18 cellular contexts compared by ENCODE assay signal in genomic region chr6:121651420-121651819, GRCh38.
DNase-seq lines count a peak whose midpoint lies in the region; ATAC-seq lines count a peak whose summit lies in the region.
"Had no signal": no experiment of that assay in that cellular context is flagged by ENCODE, and none has a peak within 500 bp of the region (broad histone marks: within the 10 kb centered on the region; RNA-seq: fewer than 3 reads in every experiment).

No MANE protein-coding gene starts in this region.

- H3K9me3 Mint-ChIP-seq in activated CD4-positive, alpha-beta T cell treated with anti-CD3 and anti-CD28 coated beads, Interleukin-2, amount 10 ng/mL, durations not matched to agents 7 days and 5 days, result no peaks in the 10 kb centered on the region
- H3K9me3 Mint-ChIP-seq: nephron had no signal

- CTCF ChIA-PET in activated CD4-positive, alpha-beta T cell treated with anti-CD3 and anti-CD28 coated beads, Interleukin-2, amount 10 ng/mL, durations not matched to agents 7 days and 5 days (lab: Charles Lee), result no interaction called here

- POLR2A ChIA-PET in activated CD4-positive, alpha-beta T cell treated with anti-CD3 and anti-CD28 coated beads, Interleukin-2, amount 10 ng/mL, durations not matched to agents 7 days and 5 days (lab: Charles Lee), result no interaction called here

- peak; percentile 37 for DNase-seq in activated CD4-positive, alpha-beta T cell treated with anti-CD3 and anti-CD28 coated beads, Interleukin-2, amount 10 ng/mL, durations not matched to agents 7 days and 5 days
- DNase-seq in activated CD4-positive, alpha-beta T cell treated with anti-CD3 and anti-CD28 coated beads for 1 hour, result no peak
- DNase-seq in dermis blood vessel endothelial cell (peak; percentile 98), pulmonary artery endothelial cell (ENCODE audit: low read depth, low spot score) (peak; percentile 91), NCI-H2081 treated with DMSO at 0.1 percent for 48 hours (lab: John Stamatoyannopoulos, UW) (no peak), EL (no peak)
- DNase-seq: activated CD4-positive, CD25-positive, alpha-beta regulatory T cell treated with anti-CD3 and anti-CD28 coated beads, Interleukin-2, amount 50 U/mL, for 72 hours; activated T-cell treated with anti-CD3 and anti-CD28 coated beads, Interleukin-2, amount 50 U/mL, for 48 hours; KBM-7; NCI-H510A; stimulated activated CD4-positive, alpha-beta T cell treated with anti-CD3 and anti-CD28 coated beads, Interleukin-4, amount 100 ng/mL, for 24 hours; T-helper 17 cell had no signal

- no peaks in the 10 kb centered on the region for H3K36me3 Mint-ChIP-seq in activated CD4-positive, alpha-beta T cell treated with anti-CD3 and anti-CD28 coated beads, Interleukin-2, amount 10 ng/mL, durations not matched to agents 7 days and 5 days (ENCODE audit: low read depth)
- H3K36me3 Mint-ChIP-seq: stimulated activated effector memory CD8-positive, alpha-beta T cell treated with anti-CD3 and anti-CD28 coated beads, Interleukin-12 subunit alpha, Interleukin-12 subunit beta, amount 100 ng/mL, for 72 hours had no signal

- H3K36me3 ChIP-seq in KOPT-K1 (ENCODE audit: insufficient read depth, low read length), result no peaks in the 10 kb centered on the region
- H3K36me3 ChIP-seq: cardiac muscle cell had no signal

- peak overlapping the region; percentile 48 for H3K27ac ChIP-seq in KOPT-K1 (ENCODE audit: low read depth, low read length, poor library complexity, severe bottlenecking)
- H3K27ac ChIP-seq: cardiac muscle cell had no signal

- peak overlapping the region; percentile 32 for H3K4me3 Mint-ChIP-seq in activated CD4-positive, alpha-beta T cell treated with anti-CD3 and anti-CD28 coated beads, Interleukin-2, amount 10 ng/mL, durations not matched to agents 7 days and 5 days
- H3K4me3 Mint-ChIP-seq: nephron; stimulated activated effector memory CD8-positive, alpha-beta T cell treated with anti-CD3 and anti-CD28 coated beads, Interleukin-12 subunit alpha, Interleukin-12 subunit beta, amount 100 ng/mL, for 72 hours; T-helper 17 cell had no signal

- peaks cover under 1% of the 10 kb centered on the region for H3K9me3 ChIP-seq in KOPT-K1 (ENCODE audit: insufficient read depth, low read length, poor library complexity, severe bottlenecking)

- ATAC-seq in GM18907 (IDR thresholded peaks at IDR 0.05; ENCODE audit: unreplicated experiment), result no peak
- ATAC-seq: left lobe of liver; stimulated activated effector memory CD8-positive, alpha-beta T cell treated with anti-CD3 and anti-CD28 coated beads, Interleukin-12 subunit alpha, Interleukin-12 subunit beta, amount 100 ng/mL, for 72 hours; T-helper 17 cell had no signal

- peak overlapping the region; percentile 84 for H3K27ac Mint-ChIP-seq in activated CD4-positive, alpha-beta T cell treated with anti-CD3 and anti-CD28 coated beads, Interleukin-2, amount 10 ng/mL, durations not matched to agents 7 days and 5 days
- H3K27ac Mint-ChIP-seq: nephron; stimulated activated effector memory CD8-positive, alpha-beta T cell treated with anti-CD3 and anti-CD28 coated beads, Interleukin-12 subunit alpha, Interleukin-12 subunit beta, amount 100 ng/mL, for 72 hours; T-helper 17 cell had no signal

- H3K27me3 Mint-ChIP-seq in activated CD4-positive, alpha-beta T cell treated with anti-CD3 and anti-CD28 coated beads, Interleukin-2, amount 10 ng/mL, durations not matched to agents 7 days and 5 days, result no peaks in the 10 kb centered on the region
- H3K27me3 Mint-ChIP-seq: T-helper 17 cell had no signal

- peaks cover 36% of the 10 kb centered on the region for H3K4me1 Mint-ChIP-seq in activated CD4-positive, alpha-beta T cell treated with anti-CD3 and anti-CD28 coated beads, Interleukin-2, amount 10 ng/mL, durations not matched to agents 7 days and 5 days
- H3K4me1 Mint-ChIP-seq: stimulated activated effector memory CD8-positive, alpha-beta T cell treated with anti-CD3 and anti-CD28 coated beads, Interleukin-12 subunit alpha, Interleukin-12 subunit beta, amount 100 ng/mL, for 72 hours; T-helper 17 cell had no signal

Comparison
In these comparisons a context has a peak if more than half of its experiments do, and no peak if none do; other contexts are left out.
1. DNase-seq: peak in activated CD4-positive, alpha-beta T cell treated with anti-CD3 and anti-CD28 coated beads, Interleukin-2, amount 10 ng/mL, durations not matched to agents 7 days and 5 days (single experiment), dermis blood vessel endothelial cell (single experiment) and pulmonary artery endothelial cell (single experiment); none in activated CD4-positive, alpha-beta T cell treated with anti-CD3 and anti-CD28 coated beads for 1 hour (single experiment), NCI-H2081 treated with DMSO at 0.1 percent for 48 hours (single experiment) and EL (single experiment).